Comparison of ENCODE assay signal across 14 cellular contexts in genomic region chr12:131129839-131130238, GRCh38.
A peak's percentile ranks its signal among the peaks of the same experiment; 100 is the strongest.
DNase-seq lines count a peak whose midpoint lies in the region; ATAC-seq, FAIRE-seq and TF ChIP-seq lines count a peak whose summit lies in the region.
"Had no signal": no experiment of that assay in that cellular context is flagged by ENCODE, and none has a peak within 500 bp of the region (broad histone marks: within the 10 kb centered on the region; RNA-seq: fewer than 3 reads in every experiment).

No MANE protein-coding gene starts in this region.

- TF ChIP-seq POLR2A in H54 (IDR thresholded peaks at IDR 0.05; ENCODE audit: low read depth, low read length) = no peak

- ATAC-seq in SK-N-SH treated with all-trans-retinoic acid at 6 μM for 48 hours (no peak), HG02642 (IDR thresholded peaks at IDR 0.05; ENCODE audit: poor library complexity, unreplicated experiment) (no peak)

- DNase-seq in A172 (ENCODE audit: low spot score) (peak; percentile 64), H54 (ENCODE audit: insufficient read length, low spot score) (peak; percentile 54), mesenteric fat pad (ENCODE audit: low spot score) (peak; percentile 57), T-helper 2 cell (no peak), DMS79 (lab: John Stamatoyannopoulos, UW) (no peak), DMS114 treated with DMSO at 0.1 percent for 48 hours (lab: John Stamatoyannopoulos, UW; ENCODE audit: unreplicated experiment) (no peak)
- DNase-seq: COR-L47; effector CD4-positive, alpha-beta T cell; NCI-H1092 treated with DMSO at 0.1 percent for 48 hours; NCI-H2171; stimulated activated CD4-positive, alpha-beta T cell treated with anti-CD3 and anti-CD28 coated beads, Interleukin-1b, Interleukin-23, amount 100 ng/mL, for 48 hours; stimulated activated CD8-positive, alpha-beta memory T cell treated with anti-CD3 and anti-CD28 coated beads, Interleukin-4, amount 100 ng/mL, for 48 hours had no signal

- FAIRE-seq in H54 (lab: Jason Lieb, UNC) = no peak

TF ChIP-seq in SK-N-SH treated with all-trans-retinoic acid at 6 μM for 48 hours, 23 proteins besides CTCF, POLR2A, EP300 and RAD21:
- TF ChIP-seq TSHZ2 (CRISPR knock-in tag; IDR thresholded peaks at IDR 0.05) = peak; percentile 35; the same call in 1 of the 2 replicates
- TF ChIP-seq SNAI2 (CRISPR knock-in tag; IDR thresholded peaks at IDR 0.05) = no peak
- no peak for TF ChIP-seq TOX (CRISPR knock-in tag; IDR thresholded peaks at IDR 0.05; ENCODE audit: borderline replicate concordance)
- no peak for TF ChIP-seq CSRNP3 (CRISPR knock-in tag; IDR thresholded peaks at IDR 0.05)
- no peak for TF ChIP-seq OSR1 (CRISPR knock-in tag; IDR thresholded peaks at IDR 0.05)

Comparison
In these comparisons a context has a peak if more than half of its experiments do, and no peak if none do; other contexts are left out.
1. DNase-seq: peak in A172 (single experiment), H54 (single experiment) and mesenteric fat pad (single experiment); none in T-helper 2 cell (0 of 5), DMS79 (single experiment) and DMS114 treated with DMSO at 0.1 percent for 48 hours (single experiment).